In the genomic region with DNA sequence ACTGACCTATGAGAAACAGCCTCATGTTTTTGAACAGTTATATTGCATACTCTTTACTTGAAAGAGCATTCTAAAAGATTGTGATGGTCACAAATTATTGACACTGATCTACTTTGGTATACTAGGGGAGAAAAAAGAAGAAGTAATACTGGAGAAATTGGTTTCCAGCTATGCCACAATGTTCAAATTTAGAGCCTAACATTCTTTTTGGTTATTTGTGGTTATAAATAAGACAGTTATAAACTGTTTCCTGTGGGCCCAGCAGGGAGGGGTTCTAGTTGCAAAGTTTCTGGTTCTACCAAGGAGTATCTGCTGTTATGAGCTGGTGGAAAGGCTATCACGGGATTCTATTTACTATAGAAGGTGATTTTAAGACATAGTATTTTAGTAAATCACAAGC, we compare ENCODE assay signal across 15 cellular contexts. TPM values are rescaled to one million over a fixed set of nuclear protein-coding genes. Genes with fewer than 3 reads are reported as not detected.
DNase-seq lines count a peak whose midpoint lies in the region; ATAC-seq, FAIRE-seq and TF ChIP-seq lines count a peak whose summit lies in the region.
"Had no signal": no experiment of that assay in that cellular context is flagged by ENCODE, and none has a peak within 500 bp of the region (broad histone marks: within the 10 kb centered on the region; RNA-seq: fewer than 3 reads in every experiment).

No MANE protein-coding gene starts in this region.

- no peak for TF ChIP-seq POLR2A in GM12891 (IDR thresholded peaks at IDR 0.05; ENCODE audit: low read depth, low read length)

- H3K36me3 Mint-ChIP-seq in chondrocyte (ENCODE audit: low read depth), result peaks cover 13% of the 10 kb centered on the region
- H3K36me3 Mint-ChIP-seq in activated CD4-positive, alpha-beta memory T cell treated with anti-CD3 and anti-CD28 coated beads, Interleukin-2, amount 10 ng/mL, durations not matched to agents 7 days and 5 days (ENCODE audit: low read depth), result peaks cover 14% of the 10 kb centered on the region

- no peak overlapping the region for H3K4me3 Mint-ChIP-seq in chondrocyte (ENCODE audit: unreplicated experiment)
- no peak overlapping the region for H3K4me3 Mint-ChIP-seq in activated CD4-positive, alpha-beta memory T cell treated with anti-CD3 and anti-CD28 coated beads, Interleukin-2, amount 10 ng/mL, durations not matched to agents 7 days and 5 days
- H3K4me3 Mint-ChIP-seq: activated CD8-positive, alpha-beta T cell treated with anti-CD3 and anti-CD28 coated beads for 36 hours; T-cell had no signal

- DNase-seq in GM12891 (ENCODE audit: insufficient read length, low spot score) (no peak), MV-4-11 (lab: John Stamatoyannopoulos, UW) (peak; percentile 92), dermis blood vessel endothelial cell (no peak), chondrocyte (ENCODE audit: low spot score) (no peak), GM19240 (ENCODE audit: insufficient read length, low spot score) (no peak)
- no peak for DNase-seq in activated CD4-positive, alpha-beta memory T cell treated with anti-CD3 and anti-CD28 coated beads, Interleukin-2, amount 10 ng/mL, durations not matched to agents 7 days and 5 days
- DNase-seq: activated CD8-positive, alpha-beta T cell treated with anti-CD3 and anti-CD28 coated beads for 36 hours; cortex of kidney; MG63; NCI-H526; T-cell; trophoblast cell had no signal

- TF ChIP-seq CTCF in chondrocyte (IDR thresholded peaks at IDR 0.05), result no peak

- no peaks in the 10 kb centered on the region for H3K27me3 Mint-ChIP-seq in chondrocyte (ENCODE audit: low read depth)
- no peaks in the 10 kb centered on the region for H3K27me3 Mint-ChIP-seq in activated CD4-positive, alpha-beta memory T cell treated with anti-CD3 and anti-CD28 coated beads, Interleukin-2, amount 10 ng/mL, durations not matched to agents 7 days and 5 days
- H3K27me3 Mint-ChIP-seq: activated CD8-positive, alpha-beta T cell treated with anti-CD3 and anti-CD28 coated beads for 36 hours; T-cell had no signal

- H3K27ac Mint-ChIP-seq in chondrocyte (ENCODE audit: unreplicated experiment), result no peak overlapping the region
- no peak overlapping the region for H3K27ac Mint-ChIP-seq in activated CD4-positive, alpha-beta memory T cell treated with anti-CD3 and anti-CD28 coated beads, Interleukin-2, amount 10 ng/mL, durations not matched to agents 7 days and 5 days
- H3K27ac Mint-ChIP-seq: activated CD8-positive, alpha-beta T cell treated with anti-CD3 and anti-CD28 coated beads for 36 hours; T-cell had no signal

- POLR2A ChIA-PET in activated CD4-positive, alpha-beta memory T cell treated with anti-CD3 and anti-CD28 coated beads, Interleukin-2, amount 10 ng/mL, durations not matched to agents 7 days and 5 days (lab: Charles Lee), result no interaction called here

- CTCF ChIA-PET in activated CD4-positive, alpha-beta memory T cell treated with anti-CD3 and anti-CD28 coated beads, Interleukin-2, amount 10 ng/mL, durations not matched to agents 7 days and 5 days (lab: Charles Lee), result interaction anchor here (1.5 kb wide), 1 partner anchor 11 kb away, joined by 5 read pairs; no protein-coding TSS in a partner anchor

- peaks cover 17% of the 10 kb centered on the region for H3K4me1 Mint-ChIP-seq in chondrocyte (ENCODE audit: low read depth)
- H3K4me1 Mint-ChIP-seq in activated CD4-positive, alpha-beta memory T cell treated with anti-CD3 and anti-CD28 coated beads, Interleukin-2, amount 10 ng/mL, durations not matched to agents 7 days and 5 days, result peaks cover 24% of the 10 kb centered on the region

- no peaks in the 10 kb centered on the region for H3K9me3 Mint-ChIP-seq in chondrocyte (ENCODE audit: low read depth)
- no peaks in the 10 kb centered on the region for H3K9me3 Mint-ChIP-seq in activated CD4-positive, alpha-beta memory T cell treated with anti-CD3 and anti-CD28 coated beads, Interleukin-2, amount 10 ng/mL, durations not matched to agents 7 days and 5 days
- H3K9me3 Mint-ChIP-seq: activated CD8-positive, alpha-beta T cell treated with anti-CD3 and anti-CD28 coated beads for 36 hours; T-cell had no signal

- ATAC-seq in GM19468 (IDR thresholded peaks at IDR 0.05; ENCODE audit: extremely low read depth, unreplicated experiment), result peak; percentile 33
- ATAC-seq in HG03060 (IDR thresholded peaks at IDR 0.05; ENCODE audit: low read depth, unreplicated experiment), result peak; percentile 63
- ATAC-seq: activated CD8-positive, alpha-beta T cell treated with anti-CD3 and anti-CD28 coated beads for 36 hours; T-cell had no signal

- FAIRE-seq in GM12891 (lab: Jason Lieb, UNC), result peak; percentile 82
- FAIRE-seq: keratinocyte had no signal

TF ChIP-seq in GM12891, 5 proteins besides CTCF, POLR2A, EP300 and RAD21:
- TF ChIP-seq TAF1 (IDR thresholded peaks at IDR 0.05; ENCODE audit: low read depth, low read length), result no peak
- no peak for TF ChIP-seq PAX5 (IDR thresholded peaks at IDR 0.05; ENCODE audit: insufficient read depth, low read length, severe bottlenecking)
- TF ChIP-seq POU2F2 (IDR thresholded peaks at IDR 0.05; ENCODE audit: low read depth, low read length), result no peak
- no peak for TF ChIP-seq POLR2AphosphoS5 (IDR thresholded peaks at IDR 0.05; ENCODE audit: low read depth, low read length)
- TF ChIP-seq SPI1 (IDR thresholded peaks at IDR 0.05; ENCODE audit: low read depth, low read length), result no peak

RNA-seq across cellular contexts. Expression of a gene that starts 4.8 kb away (rescaled TPM):
- polyA plus RNA-seq in GM12891 (2012; ENCODE audit: low read depth, missing spikeins), result 23.8 TPM
- total RNA-seq in dermis blood vessel endothelial cell (9.7 and 16.3 TPM in 2 replicates), chondrocyte (19.5 to 22.4 TPM (median 20.0 TPM) in 3 replicates)
- 10 to 100 TPM; 20.5 to 23.5 TPM for total RNA-seq in activated CD4-positive, alpha-beta memory T cell treated with anti-CD3 and anti-CD28 coated beads, Interleukin-2, amount 10 ng/mL, durations not matched to agents 7 days and 5 days

RNA-seq across cellular contexts. Expression of a gene that starts 5.0 kb away (rescaled TPM):
- 11.6 TPM for polyA plus RNA-seq in GM12891 (2012; ENCODE audit: low read depth, missing spikeins)
- total RNA-seq in dermis blood vessel endothelial cell, result 12.1 and 13.4 TPM in 2 replicates
- 17.2 to 21.9 TPM (median 20.8 TPM) in 3 replicates for total RNA-seq in chondrocyte
- 10 to 100 TPM; 28.1 to 30.0 TPM for total RNA-seq in activated CD4-positive, alpha-beta memory T cell treated with anti-CD3 and anti-CD28 coated beads, Interleukin-2, amount 10 ng/mL, durations not matched to agents 7 days and 5 days
